ENCODE assay signal across 9 cellular contexts in the genomic region with DNA sequence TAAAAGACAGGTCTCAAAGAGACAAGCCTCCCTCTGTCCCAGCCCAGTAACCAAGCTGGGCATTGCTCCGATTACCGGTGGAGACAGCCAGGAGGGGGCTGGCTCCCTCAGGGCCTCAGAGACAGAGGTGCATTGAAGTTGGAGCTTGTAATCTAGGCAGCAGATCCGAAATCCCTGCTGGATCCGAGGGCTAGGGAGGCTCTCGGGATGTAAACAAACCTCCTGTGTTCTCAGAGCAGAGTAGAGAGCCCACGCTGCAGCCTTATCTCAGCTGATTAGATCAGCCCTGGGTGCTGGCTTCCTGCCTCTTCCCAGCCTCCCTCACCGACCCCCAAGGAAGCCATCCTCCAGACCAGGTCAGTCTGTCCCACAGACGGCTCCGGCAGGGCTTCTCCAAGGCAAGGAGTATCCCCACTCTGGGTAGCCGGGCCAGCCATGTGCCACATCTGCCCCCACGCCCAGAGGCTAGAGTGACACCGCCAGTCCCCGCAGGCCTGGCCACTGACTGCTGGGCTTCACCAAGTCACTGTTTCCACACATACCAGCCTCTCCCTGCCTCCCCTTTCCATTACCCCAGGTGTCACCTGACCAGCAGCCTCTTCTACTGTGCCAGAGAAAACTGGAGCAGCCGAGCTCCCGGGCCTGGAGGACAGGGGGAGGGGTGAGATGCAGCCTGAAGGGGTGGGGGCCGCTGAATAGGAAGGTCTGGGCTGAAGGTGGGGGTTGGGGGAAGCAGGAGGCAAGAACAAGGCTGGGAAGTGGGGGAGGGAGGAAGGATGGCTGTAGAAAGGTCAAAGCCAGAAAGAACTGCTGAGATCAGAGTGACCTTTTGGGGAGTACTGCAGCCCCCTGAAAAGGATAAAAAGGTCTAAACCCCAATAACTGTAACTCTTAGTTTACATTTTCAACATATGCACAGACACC. TPM values are rescaled to one million over a fixed set of nuclear protein-coding genes. Genes with fewer than 3 reads are reported as not detected.
DNase-seq lines count a peak whose midpoint lies in the region; ATAC-seq and TF ChIP-seq lines count a peak whose summit lies in the region.
"Had no signal": no experiment of that assay in that cellular context is flagged by ENCODE, and none has a peak within 500 bp of the region (broad histone marks: within the 10 kb centered on the region; RNA-seq: fewer than 3 reads in every experiment).

No MANE protein-coding gene starts in this region.

- intact Hi-C loops in mucosa of descending colon (cut with DNase I, micrococcal nuclease), result no loop called here
- intact Hi-C loops in activated CD4-positive, alpha-beta memory T cell treated with anti-CD3 and anti-CD28 coated beads for 36 hours (cut with micrococcal nuclease), result no loop called here

- ATAC-seq in mucosa of descending colon (peak; percentile 11), GM21423 (IDR thresholded peaks at IDR 0.05; ENCODE audit: unreplicated experiment) (no peak)
- no peak for ATAC-seq in natural killer cell treated with Interleukin-12 subunit alpha and Interleukin-12 subunit beta and Interleukin-15 and Interleukin-18, amount 100 ng/mL, for 72 hours

- CTCF ChIA-PET in activated CD4-positive, alpha-beta memory T cell treated with anti-CD3 and anti-CD28 coated beads for 36 hours (lab: Charles Lee), result interaction anchor here (0.8 to 1.8 kb wide), 3 partner anchors 20 to 95 kb away, joined by 4 to 6 read pairs (median 4); a partner anchor contains a TSS

- no peaks in the 10 kb centered on the region for H3K27me3 ChIP-seq in NT2/D1 (ENCODE audit: insufficient read depth, insufficient read length)

- DNase-seq in Caki2 (ENCODE audit: low read depth) (peak; percentile 73), NT2/D1 (ENCODE audit: low read depth, low spot score) (peak; percentile 84), epithelial cell of esophagus (ENCODE audit: low read depth) (no peak), mucosa of descending colon (peak; percentile 58 to 73 (median 71)), DMS79 treated with DMSO at 0.1 percent for 48 hours (lab: John Stamatoyannopoulos, UW) (no peak)
- no peak for DNase-seq in natural killer cell treated with Interleukin-12 subunit alpha and Interleukin-12 subunit beta and Interleukin-15 and Interleukin-18, amount 100 ng/mL, for 72 hours (ENCODE audit: low spot score)
- DNase-seq in activated CD4-positive, alpha-beta memory T cell treated with anti-CD3 and anti-CD28 coated beads for 36 hours, result no peak

- H3K4me1 ChIP-seq in NT2/D1 (ENCODE audit: insufficient read depth, insufficient read length) (peaks cover 40% of the 10 kb centered on the region), mucosa of descending colon (ENCODE audit: low read depth) (peaks cover 82% of the 10 kb centered on the region)

- no peaks in the 10 kb centered on the region for H3K9me3 Mint-ChIP-seq in natural killer cell treated with Interleukin-12 subunit alpha and Interleukin-12 subunit beta and Interleukin-15 and Interleukin-18, amount 100 ng/mL, for 72 hours
- no peaks in the 10 kb centered on the region for H3K9me3 Mint-ChIP-seq in activated CD4-positive, alpha-beta memory T cell treated with anti-CD3 and anti-CD28 coated beads for 36 hours

- TF ChIP-seq CTCF in epithelial cell of esophagus (IDR thresholded peaks at IDR 0.05; ENCODE audit: insufficient read depth, low read depth, low read length, missing control alignments), result no peak
- TF ChIP-seq CTCF in mucosa of descending colon (IDR thresholded peaks at IDR 0.05), result no peak

- H3K4me1 Mint-ChIP-seq in natural killer cell treated with Interleukin-12 subunit alpha and Interleukin-12 subunit beta and Interleukin-15 and Interleukin-18, amount 100 ng/mL, for 72 hours (ENCODE audit: low read depth in 2 of 2), result peaks cover 20 to 24% of the 10 kb centered on the region in 2 donors
- peaks cover 41% of the 10 kb centered on the region for H3K4me1 Mint-ChIP-seq in activated CD4-positive, alpha-beta memory T cell treated with anti-CD3 and anti-CD28 coated beads for 36 hours (ENCODE audit: low read depth)

- no peaks in the 10 kb centered on the region for H3K36me3 Mint-ChIP-seq in natural killer cell treated with Interleukin-12 subunit alpha and Interleukin-12 subunit beta and Interleukin-15 and Interleukin-18, amount 100 ng/mL, for 72 hours
- H3K36me3 Mint-ChIP-seq in activated CD4-positive, alpha-beta memory T cell treated with anti-CD3 and anti-CD28 coated beads for 36 hours, result peaks cover 28% of the 10 kb centered on the region

- peak overlapping the region; percentile 89 for H3K9ac ChIP-seq in NT2/D1 (ENCODE audit: insufficient read length, low read depth)

- H3K4me3 Mint-ChIP-seq in natural killer cell treated with Interleukin-12 subunit alpha and Interleukin-12 subunit beta and Interleukin-15 and Interleukin-18, amount 100 ng/mL, for 72 hours, result no peak overlapping the region
- no peak overlapping the region for H3K4me3 Mint-ChIP-seq in activated CD4-positive, alpha-beta memory T cell treated with anti-CD3 and anti-CD28 coated beads for 36 hours

- no peaks in the 10 kb centered on the region for H3K27me3 Mint-ChIP-seq in natural killer cell treated with Interleukin-12 subunit alpha and Interleukin-12 subunit beta and Interleukin-15 and Interleukin-18, amount 100 ng/mL, for 72 hours
- no peaks in the 10 kb centered on the region for H3K27me3 Mint-ChIP-seq in activated CD4-positive, alpha-beta memory T cell treated with anti-CD3 and anti-CD28 coated beads for 36 hours

- POLR2A ChIA-PET in activated CD4-positive, alpha-beta memory T cell treated with anti-CD3 and anti-CD28 coated beads for 36 hours (lab: Charles Lee), result interaction anchor here (1.0 kb wide), 1 partner anchor 12 kb away, joined by 3 read pairs; no protein-coding TSS in a partner anchor

- in situ Hi-C loops in Caki2 (cut with HindIII; ENCODE audit: low pct_unique_long_range_greater_than_20kb, low sequenced_read_pairs), result no loop called here

- no peak overlapping the region for H3K27ac Mint-ChIP-seq in natural killer cell treated with Interleukin-12 subunit alpha and Interleukin-12 subunit beta and Interleukin-15 and Interleukin-18, amount 100 ng/mL, for 72 hours
- H3K27ac Mint-ChIP-seq in activated CD4-positive, alpha-beta memory T cell treated with anti-CD3 and anti-CD28 coated beads for 36 hours, result no peak overlapping the region

- H3K4me3 ChIP-seq in NT2/D1 (ENCODE audit: insufficient read length, low read depth) (peak overlapping the region; percentile 42), epithelial cell of esophagus (ENCODE audit: low read length) (peak overlapping the region; percentile 63), mucosa of descending colon (no peak overlapping the region)
- H3K4me3 ChIP-seq: HAP-1 had no signal

- no peaks in the 10 kb centered on the region for H3K9me3 ChIP-seq in NT2/D1 (ENCODE audit: insufficient read depth, low read length)
- H3K9me3 ChIP-seq in mucosa of descending colon, result no peaks in the 10 kb centered on the region
- H3K9me3 ChIP-seq: HAP-1 had no signal

- H3K36me3 ChIP-seq in NT2/D1 (ENCODE audit: insufficient read depth, insufficient read length, low read length) (peaks cover 56% of the 10 kb centered on the region), mucosa of descending colon (ENCODE audit: low read depth) (no peaks in the 10 kb centered on the region)
- H3K36me3 ChIP-seq: HAP-1 had no signal

RNA-seq across cellular contexts. Expression of a gene that starts 6.0 kb away (rescaled TPM):
- 92.8 and 111 TPM in 2 replicates for total RNA-seq in Caki2 (2014; rRNA removed; shearing (Covaris generic); ENCODE audit: low replicate concordance)
- total RNA-seq in mucosa of descending colon, result 100 to 1,000 TPM; 114 to 145 (median 122) TPM
- 10 to 100 TPM; 23.3 to 43.5 TPM for total RNA-seq in natural killer cell treated with Interleukin-12 subunit alpha and Interleukin-12 subunit beta and Interleukin-15 and Interleukin-18, amount 100 ng/mL, for 72 hours
- total RNA-seq in activated CD4-positive, alpha-beta memory T cell treated with anti-CD3 and anti-CD28 coated beads for 36 hours, result 10 to 100 TPM; 67.8 to 69.8 TPM

RNA-seq across cellular contexts. Expression of a gene that starts 20.8 kb away (rescaled TPM):
- 59.1 and 84.9 TPM in 2 replicates for total RNA-seq in Caki2 (2014; rRNA removed; shearing (Covaris generic); ENCODE audit: low replicate concordance)
- total RNA-seq in mucosa of descending colon, result 10 to 100 TPM; 37.2 to 41.7 (median 39.9) TPM
- 10 to 100 TPM; 23.3 to 31.4 TPM for total RNA-seq in natural killer cell treated with Interleukin-12 subunit alpha and Interleukin-12 subunit beta and Interleukin-15 and Interleukin-18, amount 100 ng/mL, for 72 hours
- 10 to 100 TPM; 19.9 to 24.8 TPM for total RNA-seq in activated CD4-positive, alpha-beta memory T cell treated with anti-CD3 and anti-CD28 coated beads for 36 hours

RNA-seq across cellular contexts. Expression of a gene that starts 34.1 kb away (rescaled TPM):
- total RNA-seq in Caki2 (2014; rRNA removed; shearing (Covaris generic); ENCODE audit: low replicate concordance), result 0.10 and 2.1 TPM in 2 replicates
- total RNA-seq in mucosa of descending colon, result under 1 TPM in 2 of 3 donors, not detected in 1; 0.17 to 0.22 TPM
- total RNA-seq in natural killer cell treated with Interleukin-12 subunit alpha and Interleukin-12 subunit beta and Interleukin-15 and Interleukin-18, amount 100 ng/mL, for 72 hours, result 1 to 10 TPM in 1 of 2 donors, under 1 TPM in 1; 0.31 to 1.4 TPM
- total RNA-seq in activated CD4-positive, alpha-beta memory T cell treated with anti-CD3 and anti-CD28 coated beads for 36 hours, result under 1 TPM; 0.70 to 0.95 TPM

RNA-seq across cellular contexts. Expression of a gene that starts 35.6 kb away (rescaled TPM):
- total RNA-seq in Caki2 (2014; rRNA removed; shearing (Covaris generic); ENCODE audit: low replicate concordance), result not detected in 2 replicates
- total RNA-seq in mucosa of descending colon, result not detected
- not detected for total RNA-seq in natural killer cell treated with Interleukin-12 subunit alpha and Interleukin-12 subunit beta and Interleukin-15 and Interleukin-18, amount 100 ng/mL, for 72 hours
- total RNA-seq in activated CD4-positive, alpha-beta memory T cell treated with anti-CD3 and anti-CD28 coated beads for 36 hours, result not detected

RNA-seq across cellular contexts. Expression of a gene that starts 35.9 kb away (rescaled TPM):
- not detected in 2 replicates for total RNA-seq in Caki2 (2014; rRNA removed; shearing (Covaris generic); ENCODE audit: low replicate concordance)
- 1 to 10 TPM; 1.4 to 2.1 (median 1.6) TPM for total RNA-seq in mucosa of descending colon
- not detected for total RNA-seq in natural killer cell treated with Interleukin-12 subunit alpha and Interleukin-12 subunit beta and Interleukin-15 and Interleukin-18, amount 100 ng/mL, for 72 hours
- under 1 TPM; 0.24 to 0.55 TPM for total RNA-seq in activated CD4-positive, alpha-beta memory T cell treated with anti-CD3 and anti-CD28 coated beads for 36 hours

Comparison
In these comparisons a context has a peak if more than half of its experiments do, and no peak if none do; other contexts are left out.
1. DNase-seq: peak in Caki2 (single experiment), NT2/D1 (single experiment) and mucosa of descending colon (3 of 3); none in epithelial cell of esophagus (single experiment), DMS79 treated with DMSO at 0.1 percent for 48 hours (single experiment), natural killer cell treated with Interleukin-12 subunit alpha and Interleukin-12 subunit beta and Interleukin-15 and Interleukin-18, amount 100 ng/mL, for 72 hours (single experiment) and activated CD4-positive, alpha-beta memory T cell treated with anti-CD3 and anti-CD28 coated beads for 36 hours (single experiment).